Comparison of ENCODE assay signal across 11 cellular contexts in genomic region chr5:78887384-78888118, GRCh38.
DNase-seq lines count a peak whose midpoint lies in the region; ATAC-seq and TF ChIP-seq lines count a peak whose summit lies in the region.
"Had no signal": no experiment of that assay in that cellular context is flagged by ENCODE, and none has a peak within 500 bp of the region (broad histone marks: within the 10 kb centered on the region; RNA-seq: fewer than 3 reads in every experiment).

No MANE protein-coding gene starts in this region.

- H3K9me2 ChIP-seq in PC-9 (ENCODE audit: insufficient read depth), result no peaks in the 10 kb centered on the region

- no peak for TF ChIP-seq CTCF in PC-9 (conservative IDR thresholded peaks at IDR 0.05)

- DNase-seq in CD1c-positive myeloid dendritic cell (ENCODE audit: extremely low spot score) (peak; percentile 55), PC-9 (no peak), NCI-H2196 (lab: John Stamatoyannopoulos, UW; ENCODE audit: unreplicated experiment) (no peak), hepatic stellate cell (ENCODE audit: low spot score) (no peak), mucosa of gallbladder (ENCODE audit: low spot score) (no peak)
- no peak for DNase-seq in central memory CD4-positive, alpha-beta T cell
- DNase-seq: C1 segment of cervical spinal cord; stimulated activated CD4-positive, alpha-beta T cell treated with anti-CD3 and anti-CD28 coated beads, Interleukin-2, amount 100 ng/mL, for 48 hours had no signal

- H3K4me3 ChIP-seq in PC-9, result no peak overlapping the region

- H3K36me3 ChIP-seq in PC-9 (ENCODE audit: low read depth), result no peaks in the 10 kb centered on the region

- H4K20me1 ChIP-seq in PC-9 (ENCODE audit: insufficient read depth), result no peaks in the 10 kb centered on the region

- H3F3A ChIP-seq in PC-9 (ENCODE audit: insufficient read depth, low read depth), result no peaks in the 10 kb centered on the region

- POLR2A ChIA-PET in PC-9 (lab: Charles Lee; ENCODE audit: unreplicated experiment), result interaction anchor here (0.6 kb wide), 1 partner anchor 171 kb away, joined by 5 read pairs; no protein-coding TSS in a partner anchor

- no peaks in the 10 kb centered on the region for H3K79me2 ChIP-seq in PC-9 (ENCODE audit: low read depth)

- no peak overlapping the region for H3K27ac ChIP-seq in PC-9
- H3K27ac ChIP-seq: VCaP had no signal

- no TSS peak for BruUV-seq in PC-9 (replicated peaks; lab: Mats Ljungman, UMichigan)

- H2AFZ ChIP-seq in PC-9, result 0 out of 2 replicates have a peak overlapping the region, but pooled peaks have one; percentile 31

- ATAC-seq in GM19324 (IDR thresholded peaks at IDR 0.05; ENCODE audit: low FRiP score, unreplicated experiment) (peak; percentile 77), HG03045 (IDR thresholded peaks at IDR 0.05; ENCODE audit: unreplicated experiment) (peak; percentile 98)

- intact Hi-C loops in PC-9 (cut with micrococcal nuclease; ENCODE audit: unreplicated experiment), result loop anchor here (2.0 to 10.0 kb wide), 2 partner anchors 193 to 415 kb away; no protein-coding TSS in a partner anchor

- no peaks in the 10 kb centered on the region for H3K27me3 ChIP-seq in PC-9 (ENCODE audit: insufficient read depth, low read depth)

- H3K4me2 ChIP-seq in PC-9, result no peak overlapping the region

- H3K9me3 ChIP-seq in PC-9 (ENCODE audit: insufficient read depth, low read depth), result no peaks in the 10 kb centered on the region

- H3K4me1 ChIP-seq in PC-9 (replicated peaks; ENCODE audit: insufficient read depth), result no peaks in the 10 kb centered on the region

- CTCF ChIA-PET in PC-9 (lab: Charles Lee), result no interaction called here
